Comparison of ENCODE assay signal across 2 cellular contexts in the genomic region with DNA sequence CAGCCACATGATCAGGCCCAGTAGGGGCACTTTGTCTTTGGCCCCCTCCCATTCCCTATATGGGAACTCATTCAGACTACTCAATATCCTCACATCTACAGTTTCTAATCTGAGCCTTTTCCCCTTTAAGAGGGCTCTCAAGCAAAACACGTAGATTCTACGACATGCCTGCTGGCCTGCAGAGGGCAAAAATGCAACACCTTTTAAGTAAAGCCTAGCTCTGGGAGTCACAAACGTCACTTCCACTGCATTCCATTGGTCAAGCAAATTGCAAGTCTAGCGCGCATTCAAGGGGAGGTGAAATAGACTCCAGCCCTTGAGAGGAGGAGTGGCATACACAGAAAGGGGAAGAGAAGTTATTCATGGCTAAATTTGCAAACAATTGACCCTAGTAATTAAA.
A peak's percentile ranks its signal among the peaks of the same experiment; 100 is the strongest.
TF ChIP-seq lines count a peak whose summit lies in the region.

No MANE protein-coding gene starts in this region.

TF ChIP-seq in HepG2, 621 proteins besides CTCF, POLR2A, EP300 and RAD21:
- TF ChIP-seq, protein P1, sequence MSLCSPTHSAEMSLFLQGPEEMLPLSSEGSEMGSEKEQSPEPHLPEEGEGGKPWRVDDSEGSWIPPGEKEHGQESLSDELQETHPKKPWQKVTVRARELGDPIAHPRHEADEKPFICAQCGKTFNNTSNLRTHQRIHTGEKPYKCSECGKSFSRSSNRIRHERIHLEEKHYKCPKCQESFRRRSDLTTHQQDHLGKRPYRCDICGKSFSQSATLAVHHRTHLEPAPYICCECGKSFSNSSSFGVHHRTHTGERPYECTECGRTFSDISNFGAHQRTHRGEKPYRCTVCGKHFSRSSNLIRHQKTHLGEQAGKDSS (CRISPR knock-in tag; IDR thresholded peaks at IDR 0.05; ENCODE audit: borderline replicate concordance, low read depth), result no peak
- TF ChIP-seq ZNF264 (CRISPR knock-in tag; IDR thresholded peaks at IDR 0.05), result no peak
- no peak for TF ChIP-seq HES4 (CRISPR knock-in tag; IDR thresholded peaks at IDR 0.05; ENCODE audit: borderline replicate concordance)
- peak; percentile 41 for TF ChIP-seq STAG1 (CRISPR knock-in tag; IDR thresholded peaks at IDR 0.05)

TF ChIP-seq in K562, 482 proteins besides CTCF, POLR2A, EP300 and RAD21:
- TF ChIP-seq CCNT2 (IDR thresholded peaks at IDR 0.05; ENCODE audit: borderline replicate concordance, extremely low read depth, insufficient read length, low read depth, low read length), result no peak
- TF ChIP-seq, protein P2, sequence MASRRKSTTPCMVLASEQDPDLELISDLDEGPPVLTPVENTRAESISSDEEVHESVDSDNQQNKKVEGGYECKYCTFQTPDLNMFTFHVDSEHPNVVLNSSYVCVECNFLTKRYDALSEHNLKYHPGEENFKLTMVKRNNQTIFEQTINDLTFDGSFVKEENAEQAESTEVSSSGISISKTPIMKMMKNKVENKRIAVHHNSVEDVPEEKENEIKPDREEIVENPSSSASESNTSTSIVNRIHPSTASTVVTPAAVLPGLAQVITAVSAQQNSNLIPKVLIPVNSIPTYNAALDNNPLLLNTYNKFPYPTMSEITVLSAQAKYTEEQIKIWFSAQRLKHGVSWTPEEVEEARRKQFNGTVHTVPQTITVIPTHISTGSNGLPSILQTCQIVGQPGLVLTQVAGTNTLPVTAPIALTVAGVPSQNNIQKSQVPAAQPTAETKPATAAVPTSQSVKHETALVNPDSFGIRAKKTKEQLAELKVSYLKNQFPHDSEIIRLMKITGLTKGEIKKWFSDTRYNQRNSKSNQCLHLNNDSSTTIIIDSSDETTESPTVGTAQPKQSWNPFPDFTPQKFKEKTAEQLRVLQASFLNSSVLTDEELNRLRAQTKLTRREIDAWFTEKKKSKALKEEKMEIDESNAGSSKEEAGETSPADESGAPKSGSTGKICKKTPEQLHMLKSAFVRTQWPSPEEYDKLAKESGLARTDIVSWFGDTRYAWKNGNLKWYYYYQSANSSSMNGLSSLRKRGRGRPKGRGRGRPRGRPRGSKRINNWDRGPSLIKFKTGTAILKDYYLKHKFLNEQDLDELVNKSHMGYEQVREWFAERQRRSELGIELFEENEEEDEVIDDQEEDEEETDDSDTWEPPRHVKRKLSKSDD (conservative IDR thresholded peaks at IDR 0.05; ENCODE audit: low read length), result no peak
- TF ChIP-seq PYGO2 (tag; IDR thresholded peaks at IDR 0.05), result no peak
- TF ChIP-seq, protein P3, sequence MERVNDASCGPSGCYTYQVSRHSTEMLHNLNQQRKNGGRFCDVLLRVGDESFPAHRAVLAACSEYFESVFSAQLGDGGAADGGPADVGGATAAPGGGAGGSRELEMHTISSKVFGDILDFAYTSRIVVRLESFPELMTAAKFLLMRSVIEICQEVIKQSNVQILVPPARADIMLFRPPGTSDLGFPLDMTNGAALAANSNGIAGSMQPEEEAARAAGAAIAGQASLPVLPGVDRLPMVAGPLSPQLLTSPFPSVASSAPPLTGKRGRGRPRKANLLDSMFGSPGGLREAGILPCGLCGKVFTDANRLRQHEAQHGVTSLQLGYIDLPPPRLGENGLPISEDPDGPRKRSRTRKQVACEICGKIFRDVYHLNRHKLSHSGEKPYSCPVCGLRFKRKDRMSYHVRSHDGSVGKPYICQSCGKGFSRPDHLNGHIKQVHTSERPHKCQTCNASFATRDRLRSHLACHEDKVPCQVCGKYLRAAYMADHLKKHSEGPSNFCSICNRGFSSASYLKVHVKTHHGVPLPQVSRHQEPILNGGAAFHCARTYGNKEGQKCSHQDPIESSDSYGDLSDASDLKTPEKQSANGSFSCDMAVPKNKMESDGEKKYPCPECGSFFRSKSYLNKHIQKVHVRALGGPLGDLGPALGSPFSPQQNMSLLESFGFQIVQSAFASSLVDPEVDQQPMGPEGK (CRISPR knock-in tag; IDR thresholded peaks at IDR 0.05; ENCODE audit: borderline replicate concordance), result no peak
- no peak for TF ChIP-seq CSDE1 (IDR thresholded peaks at IDR 0.05)
- TF ChIP-seq NONO (IDR thresholded peaks at IDR 0.05; ENCODE audit: low read depth in 2 of 2, low read length in 1 of 2), result no peak
- no peak for TF ChIP-seq C11orf30 (IDR thresholded peaks at IDR 0.05; ENCODE audit: low read depth)
- TF ChIP-seq RBM25 (IDR thresholded peaks at IDR 0.05; ENCODE audit: low read depth, low read length, severe bottlenecking), result no peak
- TF ChIP-seq KDM5B (IDR thresholded peaks at IDR 0.05; ENCODE audit: insufficient replicate concordance, low read depth, low read length), result no peak
- TF ChIP-seq ZNF57 (CRISPR knock-in tag; IDR thresholded peaks at IDR 0.05), result no peak
- TF ChIP-seq, protein P4, sequence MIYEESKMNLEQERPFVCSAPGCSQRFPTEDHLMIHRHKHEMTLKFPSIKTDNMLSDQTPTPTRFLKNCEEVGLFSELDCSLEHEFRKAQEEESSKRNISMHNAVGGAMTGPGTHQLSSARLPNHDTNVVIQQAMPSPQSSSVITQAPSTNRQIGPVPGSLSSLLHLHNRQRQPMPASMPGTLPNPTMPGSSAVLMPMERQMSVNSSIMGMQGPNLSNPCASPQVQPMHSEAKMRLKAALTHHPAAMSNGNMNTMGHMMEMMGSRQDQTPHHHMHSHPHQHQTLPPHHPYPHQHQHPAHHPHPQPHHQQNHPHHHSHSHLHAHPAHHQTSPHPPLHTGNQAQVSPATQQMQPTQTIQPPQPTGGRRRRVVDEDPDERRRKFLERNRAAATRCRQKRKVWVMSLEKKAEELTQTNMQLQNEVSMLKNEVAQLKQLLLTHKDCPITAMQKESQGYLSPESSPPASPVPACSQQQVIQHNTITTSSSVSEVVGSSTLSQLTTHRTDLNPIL (CRISPR knock-in tag; IDR thresholded peaks at IDR 0.05), result no peak
- TF ChIP-seq ZSCAN32 (CRISPR knock-in tag; IDR thresholded peaks at IDR 0.05), result no peak
- TF ChIP-seq CBX1 (IDR thresholded peaks at IDR 0.05; ENCODE audit: low read depth), result no peak
- no peak for TF ChIP-seq NCOA1 (IDR thresholded peaks at IDR 0.05; ENCODE audit: low read depth)
- TF ChIP-seq ZEB2 (IDR thresholded peaks at IDR 0.05), result no peak
- TF ChIP-seq, protein P5, sequence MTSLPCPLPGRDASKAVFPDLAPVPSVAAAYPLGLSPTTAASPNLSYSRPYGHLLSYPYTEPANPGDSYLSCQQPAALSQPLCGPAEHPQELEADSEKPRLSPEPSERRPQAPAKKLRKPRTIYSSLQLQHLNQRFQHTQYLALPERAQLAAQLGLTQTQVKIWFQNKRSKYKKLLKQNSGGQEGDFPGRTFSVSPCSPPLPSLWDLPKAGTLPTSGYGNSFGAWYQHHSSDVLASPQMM (CRISPR knock-in tag; IDR thresholded peaks at IDR 0.05), result no peak
- no peak for TF ChIP-seq TCF7L2 (IDR thresholded peaks at IDR 0.05; ENCODE audit: low read depth, low read length)
- no peak for TF ChIP-seq ZNF140 (CRISPR knock-in tag; IDR thresholded peaks at IDR 0.05)
